Comparison of ENCODE assay signal across 10 cellular contexts in the genomic region with DNA sequence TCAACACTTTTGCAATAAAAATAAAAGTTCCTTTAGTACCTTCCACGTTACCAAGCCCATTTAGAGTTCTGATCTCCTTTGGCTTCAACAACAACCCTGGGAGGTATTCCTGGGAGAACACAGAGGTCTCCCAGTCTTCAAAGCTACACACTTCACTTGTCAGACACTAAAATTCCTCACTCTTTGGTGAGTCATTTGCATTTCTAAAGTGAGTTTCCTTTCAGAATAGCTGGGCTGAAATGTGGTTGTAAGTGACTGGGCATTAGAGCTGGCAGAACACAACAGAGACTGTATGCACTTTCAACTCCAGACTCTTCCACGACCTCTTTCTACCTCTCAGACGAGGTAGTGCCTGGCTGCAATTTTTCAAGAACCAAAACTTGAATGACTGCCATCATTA. TPM values are rescaled to one million over a fixed set of nuclear protein-coding genes. Genes with fewer than 3 reads are reported as not detected.
DNase-seq lines count a peak whose midpoint lies in the region; TF ChIP-seq lines count a peak whose summit lies in the region.
"Had no signal": no experiment of that assay in that cellular context is flagged by ENCODE, and none has a peak within 500 bp of the region (broad histone marks: within the 10 kb centered on the region; RNA-seq: fewer than 3 reads in every experiment).

No MANE protein-coding gene starts in this region.

- H2AFZ ChIP-seq in hepatocyte, result no peak overlapping the region
- no peak overlapping the region for H2AFZ ChIP-seq in smooth muscle cell (ENCODE audit: low read depth)

- DNase-seq in HCEC 1CT (peak; percentile 76), adipocyte (ENCODE audit: low read depth) (peak; percentile 46), hepatocyte (ENCODE audit: low spot score) (peak; percentile 41), smooth muscle cell (lab: John Stamatoyannopoulos, UW; ENCODE audit: unreplicated experiment) (no peak), dorsolateral prefrontal cortex (no peak), D341Med (ENCODE audit: low spot score) (no peak), NCI-H2029 (lab: John Stamatoyannopoulos, UW) (no peak)
- DNase-seq: activated B cell treated with CpG ODN at 0.5 μM for 24 hours had no signal

- H3F3A ChIP-seq in smooth muscle cell (ENCODE audit: low read depth), result peaks cover 22% of the 10 kb centered on the region

- no peak overlapping the region for H3K9ac ChIP-seq in adipocyte (ENCODE audit: low read length)
- H3K9ac ChIP-seq in smooth muscle cell (ENCODE audit: low read depth), result peak overlapping the region; percentile 33

- 73% methylated on average over 3 of the region's 3 CpGs for WGBS in hepatocyte (ENCODE audit: low lambda C conversion rate, missing lambda C conversion rate)
- 8% methylated on average over 3 of the region's 3 CpGs for WGBS in smooth muscle cell (ENCODE audit: low lambda C conversion rate)

- H3K9me3 ChIP-seq in adipocyte (ENCODE audit: control insufficient read depth, low read length), result no peaks in the 10 kb centered on the region
- H3K9me3 ChIP-seq in hepatocyte (ENCODE audit: low read depth), result no peaks in the 10 kb centered on the region
- H3K9me3 ChIP-seq in smooth muscle cell (replicated peaks; ENCODE audit: low read depth), result no peaks in the 10 kb centered on the region

- H4K20me1 ChIP-seq in hepatocyte (ENCODE audit: insufficient read depth, poor library complexity, severe bottlenecking), result no peaks in the 10 kb centered on the region
- no peaks in the 10 kb centered on the region for H4K20me1 ChIP-seq in smooth muscle cell (ENCODE audit: low read depth)

- H3K4me2 ChIP-seq in hepatocyte (peak overlapping the region; percentile 39), smooth muscle cell (peak overlapping the region; percentile 79)

- H3K27me3 ChIP-seq in adipocyte (replicated peaks; ENCODE audit: control insufficient read depth, insufficient read depth, low read length) (no peaks in the 10 kb centered on the region), hepatocyte (no peaks in the 10 kb centered on the region), smooth muscle cell (ENCODE audit: low read depth) (no peaks in the 10 kb centered on the region), dorsolateral prefrontal cortex (no peaks in the 10 kb centered on the region)

- peaks cover 8% of the 10 kb centered on the region for H3K4me1 ChIP-seq in adipocyte (ENCODE audit: control insufficient read depth, insufficient read depth, low read length)
- peaks cover 11% of the 10 kb centered on the region for H3K4me1 ChIP-seq in hepatocyte (ENCODE audit: insufficient read depth)
- H3K4me1 ChIP-seq in smooth muscle cell (ENCODE audit: low read depth), result peaks cover 27% of the 10 kb centered on the region

- H3K9me2 ChIP-seq in hepatocyte (replicated peaks; ENCODE audit: insufficient read depth), result no peaks in the 10 kb centered on the region

- no peak for TF ChIP-seq CTCF in hepatocyte (IDR thresholded peaks at IDR 0.05; ENCODE audit: poor library complexity)
- no peak for TF ChIP-seq CTCF in smooth muscle cell (IDR thresholded peaks at IDR 0.05; ENCODE audit: borderline replicate concordance, insufficient read depth, poor library complexity, severe bottlenecking)
- no peak for TF ChIP-seq CTCF in dorsolateral prefrontal cortex (IDR thresholded peaks at IDR 0.05 in 54 of 56, conservative IDR thresholded peaks at IDR 0.05 in 2 of 56; ENCODE audit: low read depth in 1 of 56, partially characterized antibody in 56 of 56)

- intact Hi-C loops in dorsolateral prefrontal cortex (cut with DNase I), result no loop called here

- H3K36me3 ChIP-seq in adipocyte (ENCODE audit: control insufficient read depth, insufficient read depth, low read length, severe bottlenecking), result no peaks in the 10 kb centered on the region
- H3K36me3 ChIP-seq in hepatocyte (replicated peaks; ENCODE audit: insufficient read depth, low read depth), result no peaks in the 10 kb centered on the region
- no peaks in the 10 kb centered on the region for H3K36me3 ChIP-seq in smooth muscle cell (ENCODE audit: low read depth)

- peak overlapping the region; percentile 93 for H3K27ac ChIP-seq in hepatocyte
- peak overlapping the region; percentile 99 for H3K27ac ChIP-seq in smooth muscle cell (ENCODE audit: low read depth)
- H3K27ac ChIP-seq in dorsolateral prefrontal cortex, result peak overlapping the region in 5 of 59 donors; percentile 1 to 52 (median 19)

- H3K79me2 ChIP-seq in hepatocyte, result no peaks in the 10 kb centered on the region
- no peaks in the 10 kb centered on the region for H3K79me2 ChIP-seq in smooth muscle cell (ENCODE audit: low read depth)

- H3K4me3 ChIP-seq in adipocyte (ENCODE audit: low read length) (no peak overlapping the region), hepatocyte (no peak overlapping the region), smooth muscle cell (no peak overlapping the region), dorsolateral prefrontal cortex (no peak overlapping the region)

RNA-seq across cellular contexts. Expression of a gene that starts 11.5 kb away (rescaled TPM):
- 210 and 235 TPM in 2 replicates for total RNA-seq in hepatocyte
- polyA plus RNA-seq in hepatocyte, result 88.0 and 130 TPM in 2 replicates
- total RNA-seq in smooth muscle cell, result 76.4 and 88.3 TPM in 2 replicates
- polyA plus RNA-seq in smooth muscle cell, result 42.6 and 53.8 TPM in 2 replicates
- total RNA-seq in dorsolateral prefrontal cortex, result 1 to 10 TPM in 48 of 120 experiments, under 1 TPM in 70, not detected in 2; 0.16 to 2.2 (median 0.90) TPM

RNA-seq across cellular contexts. Expression of a gene that starts 42.5 kb away (rescaled TPM):
- total RNA-seq in hepatocyte (0.32 and 1.4 TPM in 2 replicates), smooth muscle cell (not detected in 2 replicates), dorsolateral prefrontal cortex (1 to 10 TPM in 33 of 120 experiments, under 1 TPM in 54, not detected in 33; 0.29 to 3.7 (median 0.86) TPM)
- polyA plus RNA-seq in hepatocyte (0.39 and 0.51 TPM in 2 replicates), smooth muscle cell (0.34 and 0.73 TPM in 2 replicates)
- total RNA-seq: activated B cell treated with CpG ODN at 0.5 μM for 24 hours, frontal cortex, temporal lobe had no signal

Comparison
In these comparisons a context has a peak if more than half of its experiments do, and no peak if none do; other contexts are left out.
1. DNase-seq: peak in HCEC 1CT (single experiment), adipocyte (single experiment) and hepatocyte (single experiment); none in smooth muscle cell (single experiment), dorsolateral prefrontal cortex (0 of 10), D341Med (single experiment) and NCI-H2029 (single experiment).
2. RNA of a gene that starts 11.5 kb away (total RNA-seq): 210 to 235 TPM in hepatocyte and 76.4 to 88.3 TPM in smooth muscle cell; 0.16 to 2.2 TPM in dorsolateral prefrontal cortex; every median in the first group is over 10 times any median in the second.